ENCODE assay signal across 8 cellular contexts in the genomic region with DNA sequence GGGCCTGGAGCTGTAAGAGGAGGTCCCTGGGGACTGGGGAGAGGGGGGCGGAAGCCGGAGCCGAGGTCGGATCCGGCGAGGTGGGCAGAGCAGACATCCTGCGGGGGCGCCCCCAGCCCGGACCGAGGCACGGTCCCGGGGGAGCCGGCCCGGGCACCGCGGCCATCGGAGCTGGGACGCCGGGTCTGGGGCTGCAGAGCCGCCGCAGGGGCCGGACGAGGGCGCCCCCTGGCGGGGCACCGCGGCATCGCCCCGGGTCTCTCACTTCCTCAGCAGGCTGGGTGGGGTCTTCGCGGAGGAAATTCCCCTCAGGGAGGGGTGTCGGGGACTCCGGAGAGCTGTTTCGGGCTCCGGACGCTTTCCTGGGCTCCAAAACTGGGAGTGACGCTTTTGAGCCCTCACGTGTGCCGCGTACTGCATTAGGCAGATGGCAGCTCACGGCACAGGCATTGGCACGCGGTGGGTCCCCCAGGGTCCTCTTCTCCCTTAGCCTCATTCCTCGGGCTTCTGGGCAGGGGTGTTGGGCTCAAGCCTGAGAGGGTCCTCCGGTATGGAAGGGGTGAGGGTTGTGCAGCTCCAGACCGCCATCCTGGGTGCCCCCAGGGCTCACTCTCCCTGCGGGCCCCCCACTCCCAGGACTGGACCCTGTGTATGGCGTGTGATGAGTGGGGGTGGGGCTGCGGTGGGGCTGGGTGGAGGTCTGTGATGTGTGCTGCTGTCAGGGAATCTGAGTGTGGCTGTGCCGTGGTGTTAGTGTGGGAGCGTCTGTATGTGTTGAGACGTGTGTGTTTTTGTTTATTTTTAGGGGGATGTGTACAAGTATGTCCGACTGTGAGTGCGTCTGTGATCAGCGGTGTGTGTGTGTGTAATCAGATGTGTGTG. TPM values are rescaled to one million over a fixed set of nuclear protein-coding genes. Genes with fewer than 3 reads are reported as not detected.
A peak's percentile ranks its signal among the peaks of the same experiment; 100 is the strongest.
DNase-seq lines count a peak whose midpoint lies in the region; ATAC-seq and TF ChIP-seq lines count a peak whose summit lies in the region.

No MANE protein-coding gene starts in this region.

- H3K4me2 ChIP-seq in mesendoderm (ENCODE audit: low read length) = peak overlapping the region; percentile 57

- DNase-seq in CD14-positive monocyte (ENCODE audit: low spot score) = no peak
- no peak for DNase-seq in HFFc6
- peak in 2 of 10 donors; percentile 58 to 74 for DNase-seq in dorsolateral prefrontal cortex
- DNase-seq in mesendoderm = no peak
- DNase-seq in substantia nigra (lab: John Stamatoyannopoulos, UW) = peak in 25 of 49 donors; percentile 5 to 58 (median 17)

- no peaks in the 10 kb centered on the region for H3K36me3 ChIP-seq in mesendoderm (ENCODE audit: control insufficient read depth, insufficient read depth, low read length)

- H4K8ac ChIP-seq in mesendoderm (ENCODE audit: low read depth, low read length) = no peak overlapping the region

- no peak overlapping the region for H4K5ac ChIP-seq in mesendoderm (ENCODE audit: low read length)

- H3K27me3 ChIP-seq in dorsolateral prefrontal cortex (peaks cover 0 to 50% (median 5%) of the 10 kb centered on the region in 45 donors), mesendoderm (ENCODE audit: insufficient read depth, low read length, poor library complexity) (peaks cover 3% of the 10 kb centered on the region)

- no peaks in the 10 kb centered on the region for H3K79me2 ChIP-seq in mesendoderm (ENCODE audit: control insufficient read depth, insufficient read depth, low read length)

- peak overlapping the region; percentile 53 for H3K9ac ChIP-seq in mesendoderm (ENCODE audit: low read length)

- H3K4ac ChIP-seq in mesendoderm (ENCODE audit: low read depth, low read length) = no peak overlapping the region

- H3K9me3 Mint-ChIP-seq in CD14-positive monocyte (peaks cover 0 to 10% (median 6%) of the 10 kb centered on the region in 7 donors), HFFc6 (no peaks in the 10 kb centered on the region)

- ATAC-seq in GM18520 (IDR thresholded peaks at IDR 0.05; ENCODE audit: unreplicated experiment) (no peak), HG02642 (IDR thresholded peaks at IDR 0.05; ENCODE audit: poor library complexity, unreplicated experiment) (no peak)

- H3K27ac Mint-ChIP-seq in CD14-positive monocyte (no peak overlapping the region), HFFc6 (no peak overlapping the region)

- H3K36me3 Mint-ChIP-seq in CD14-positive monocyte (peaks cover 0 to 4% of the 10 kb centered on the region in 2 donors), HFFc6 (ENCODE audit: low read depth) (no peaks in the 10 kb centered on the region)

- intact Hi-C loops in CD14-positive monocyte (cut with micrococcal nuclease) = loop anchor here in 1 of 2 donors (2.0 kb wide), 1 partner anchor 498 kb away; no protein-coding TSS in a partner anchor
- intact Hi-C loops in dorsolateral prefrontal cortex (cut with DNase I) = loop anchor here (5.0 to 10.0 kb wide), 5 partner anchors 314 to 639 kb away; no protein-coding TSS in a partner anchor

- H3K4me3 ChIP-seq in dorsolateral prefrontal cortex (peak overlapping the region; percentile 9 to 70 (median 51)), mesendoderm (ENCODE audit: low read length) (no peak overlapping the region)

- WGBS in mesendoderm (ENCODE audit: extremely low coverage, insufficient coverage, low lambda C conversion rate) = 100% methylated on average over 1 of the region's 55 CpGs

- peaks cover 81 to 95% (median 84%) of the 10 kb centered on the region in 3 donors for H3K27me3 Mint-ChIP-seq in CD14-positive monocyte (ENCODE audit: low read depth in 3 of 3)
- peaks cover 38% of the 10 kb centered on the region for H3K27me3 Mint-ChIP-seq in HFFc6 (ENCODE audit: insufficient read depth)

- H3K4me1 Mint-ChIP-seq in CD14-positive monocyte = peaks cover 24% of the 10 kb centered on the region
- H3K4me1 Mint-ChIP-seq in HFFc6 (ENCODE audit: low read depth) = peaks cover 15% of the 10 kb centered on the region

- no peak overlapping the region for H2AK5ac ChIP-seq in mesendoderm (ENCODE audit: low read length)

- H3K27ac ChIP-seq in VCaP (peak overlapping the region; percentile 57; the same call in 1 of the 2 replicates), dorsolateral prefrontal cortex (peak overlapping the region in 2 of 59 donors; percentile 56 to 67), mesendoderm (ENCODE audit: low read depth, low read length) (no peak overlapping the region), substantia nigra (ENCODE audit: low read depth, low read length, poor library complexity, severe bottlenecking) (no peak overlapping the region)

- peak overlapping the region; percentile 77 for H3K56ac ChIP-seq in mesendoderm (ENCODE audit: low read length)

- TF ChIP-seq CTCF in CD14-positive monocyte (IDR thresholded peaks at IDR 0.05) (peak; percentile 99), HFFc6 (IDR thresholded peaks at IDR 0.05) (peak; percentile 99), VCaP (conservative IDR thresholded peaks at IDR 0.05) (peak; percentile 98), dorsolateral prefrontal cortex (IDR thresholded peaks at IDR 0.05 in 54 of 56, conservative IDR thresholded peaks at IDR 0.05 in 2 of 56; ENCODE audit: low read depth in 1 of 56, partially characterized antibody in 56 of 56) (peak; percentile 61 to 99 (median 94))

- H2BK120ac ChIP-seq in mesendoderm (ENCODE audit: low read depth, low read length) = no peak overlapping the region

- no peaks in the 10 kb centered on the region for H3K4me1 ChIP-seq in mesendoderm (ENCODE audit: control insufficient read depth, low read depth, low read length)

- no peak overlapping the region for H3K23ac ChIP-seq in mesendoderm (ENCODE audit: low read length)

- H2BK5ac ChIP-seq in mesendoderm (ENCODE audit: low read length) = no peak overlapping the region

- H3K4me3 Mint-ChIP-seq in CD14-positive monocyte (peak overlapping the region; percentile 69 to 84), HFFc6 (peak overlapping the region; percentile 29; the same call in 1 of the 2 replicates)

- no peak overlapping the region for H2BK15ac ChIP-seq in mesendoderm (replicated peaks; ENCODE audit: low read depth)

- H3K18ac ChIP-seq in mesendoderm (ENCODE audit: low read length) = peak overlapping the region; percentile 32

- no peaks in the 10 kb centered on the region for H3K79me1 ChIP-seq in mesendoderm (ENCODE audit: low read length)

RNA-seq across cellular contexts. Expression of gene LHX2, which starts 29.6 kb away (rescaled TPM):
- polyA plus RNA-seq in CD14-positive monocyte = not detected
- not detected for total RNA-seq in HFFc6 (2021; fragmentation: NEBNext Ultra II Directional; extraction: Animal tissue kit (Norgen Biotek cat#: 25700))
- total RNA-seq in dorsolateral prefrontal cortex = 100 to 1,000 TPM in 8 of 120 experiments, 10 to 100 TPM in 112; 23.2 to 211 (median 64.6) TPM
- 0.52 TPM for polyA plus RNA-seq in mesendoderm (2013, experiment 1 of 2)
- polyA plus RNA-seq in mesendoderm (2013, experiment 2 of 2) = 0.49 TPM

Comparison
In these comparisons a context has a peak if more than half of its experiments do, and no peak if none do; other contexts are left out.
1. DNase-seq: peak in substantia nigra (25 of 49); none in CD14-positive monocyte (single experiment), HFFc6 (single experiment) and mesendoderm (single experiment).
2. RNA of gene LHX2, which starts 29.6 kb away (total RNA-seq): 23.2 to 211 TPM in dorsolateral prefrontal cortex; not detected in HFFc6; every median in the first group is over 10 times any median in the second.
3. Peak in every context shown above with its lines, with median percentiles within 50 percentile points of each other: CTCF ChIP-seq.